ENCODE assay signal across 2 cellular contexts in the genomic region with DNA sequence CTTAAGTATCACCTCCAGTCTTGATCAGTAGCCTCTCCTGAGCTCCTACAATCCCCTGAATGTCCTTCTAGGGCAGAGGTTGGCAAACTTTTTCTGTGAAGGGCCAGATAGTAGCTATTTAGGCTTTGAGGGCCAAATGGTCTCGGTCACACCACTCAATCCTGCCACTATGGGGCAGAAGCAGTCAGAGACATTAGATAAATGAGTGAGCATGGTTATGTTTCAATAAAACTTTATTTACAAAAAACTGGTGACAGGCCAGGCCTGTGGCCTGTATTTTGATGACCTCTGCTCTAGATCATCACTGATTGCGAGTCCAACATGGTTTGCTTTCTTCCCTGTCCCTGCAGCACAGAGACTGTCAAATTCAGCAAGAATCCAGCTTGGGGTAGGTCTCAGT.
TF ChIP-seq lines count a peak whose summit lies in the region.

No MANE protein-coding gene starts in this region.

TF ChIP-seq in SK-N-SH, 30 proteins besides CTCF, POLR2A, EP300 and RAD21:
- no peak for TF ChIP-seq MEF2A (IDR thresholded peaks at IDR 0.05; ENCODE audit: borderline replicate concordance, low read depth)
- TF ChIP-seq TCF12 (IDR thresholded peaks at IDR 0.05), result no peak

TF ChIP-seq in SK-N-SH treated with all-trans-retinoic acid at 6 μM for 48 hours, 23 proteins besides CTCF, POLR2A, EP300 and RAD21:
- TF ChIP-seq, protein P1, sequence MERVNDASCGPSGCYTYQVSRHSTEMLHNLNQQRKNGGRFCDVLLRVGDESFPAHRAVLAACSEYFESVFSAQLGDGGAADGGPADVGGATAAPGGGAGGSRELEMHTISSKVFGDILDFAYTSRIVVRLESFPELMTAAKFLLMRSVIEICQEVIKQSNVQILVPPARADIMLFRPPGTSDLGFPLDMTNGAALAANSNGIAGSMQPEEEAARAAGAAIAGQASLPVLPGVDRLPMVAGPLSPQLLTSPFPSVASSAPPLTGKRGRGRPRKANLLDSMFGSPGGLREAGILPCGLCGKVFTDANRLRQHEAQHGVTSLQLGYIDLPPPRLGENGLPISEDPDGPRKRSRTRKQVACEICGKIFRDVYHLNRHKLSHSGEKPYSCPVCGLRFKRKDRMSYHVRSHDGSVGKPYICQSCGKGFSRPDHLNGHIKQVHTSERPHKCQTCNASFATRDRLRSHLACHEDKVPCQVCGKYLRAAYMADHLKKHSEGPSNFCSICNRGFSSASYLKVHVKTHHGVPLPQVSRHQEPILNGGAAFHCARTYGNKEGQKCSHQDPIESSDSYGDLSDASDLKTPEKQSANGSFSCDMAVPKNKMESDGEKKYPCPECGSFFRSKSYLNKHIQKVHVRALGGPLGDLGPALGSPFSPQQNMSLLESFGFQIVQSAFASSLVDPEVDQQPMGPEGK (CRISPR knock-in tag; IDR thresholded peaks at IDR 0.05; ENCODE audit: borderline replicate concordance), result no peak
- no peak for TF ChIP-seq GLIS3 (CRISPR knock-in tag; IDR thresholded peaks at IDR 0.05)
- TF ChIP-seq BACH2 (CRISPR knock-in tag; IDR thresholded peaks at IDR 0.05; ENCODE audit: borderline replicate concordance), result no peak
- TF ChIP-seq, protein P2, sequence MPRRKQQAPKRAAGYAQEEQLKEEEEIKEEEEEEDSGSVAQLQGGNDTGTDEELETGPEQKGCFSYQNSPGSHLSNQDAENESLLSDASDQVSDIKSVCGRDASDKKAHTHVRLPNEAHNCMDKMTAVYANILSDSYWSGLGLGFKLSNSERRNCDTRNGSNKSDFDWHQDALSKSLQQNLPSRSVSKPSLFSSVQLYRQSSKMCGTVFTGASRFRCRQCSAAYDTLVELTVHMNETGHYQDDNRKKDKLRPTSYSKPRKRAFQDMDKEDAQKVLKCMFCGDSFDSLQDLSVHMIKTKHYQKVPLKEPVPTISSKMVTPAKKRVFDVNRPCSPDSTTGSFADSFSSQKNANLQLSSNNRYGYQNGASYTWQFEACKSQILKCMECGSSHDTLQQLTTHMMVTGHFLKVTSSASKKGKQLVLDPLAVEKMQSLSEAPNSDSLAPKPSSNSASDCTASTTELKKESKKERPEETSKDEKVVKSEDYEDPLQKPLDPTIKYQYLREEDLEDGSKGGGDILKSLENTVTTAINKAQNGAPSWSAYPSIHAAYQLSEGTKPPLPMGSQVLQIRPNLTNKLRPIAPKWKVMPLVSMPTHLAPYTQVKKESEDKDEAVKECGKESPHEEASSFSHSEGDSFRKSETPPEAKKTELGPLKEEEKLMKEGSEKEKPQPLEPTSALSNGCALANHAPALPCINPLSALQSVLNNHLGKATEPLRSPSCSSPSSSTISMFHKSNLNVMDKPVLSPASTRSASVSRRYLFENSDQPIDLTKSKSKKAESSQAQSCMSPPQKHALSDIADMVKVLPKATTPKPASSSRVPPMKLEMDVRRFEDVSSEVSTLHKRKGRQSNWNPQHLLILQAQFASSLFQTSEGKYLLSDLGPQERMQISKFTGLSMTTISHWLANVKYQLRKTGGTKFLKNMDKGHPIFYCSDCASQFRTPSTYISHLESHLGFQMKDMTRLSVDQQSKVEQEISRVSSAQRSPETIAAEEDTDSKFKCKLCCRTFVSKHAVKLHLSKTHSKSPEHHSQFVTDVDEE (CRISPR knock-in tag; IDR thresholded peaks at IDR 0.05), result no peak
- no peak for TF ChIP-seq CSDC2 (CRISPR knock-in tag; IDR thresholded peaks at IDR 0.05)
- TF ChIP-seq ZFP3 (CRISPR knock-in tag; IDR thresholded peaks at IDR 0.05), result no peak
- no peak for TF ChIP-seq ZFP30 (CRISPR knock-in tag; IDR thresholded peaks at IDR 0.05)
- no peak for TF ChIP-seq OSR1 (CRISPR knock-in tag; IDR thresholded peaks at IDR 0.05)
- no peak for TF ChIP-seq PPARA (CRISPR knock-in tag; IDR thresholded peaks at IDR 0.05; ENCODE audit: borderline replicate concordance)
- TF ChIP-seq, protein P3, sequence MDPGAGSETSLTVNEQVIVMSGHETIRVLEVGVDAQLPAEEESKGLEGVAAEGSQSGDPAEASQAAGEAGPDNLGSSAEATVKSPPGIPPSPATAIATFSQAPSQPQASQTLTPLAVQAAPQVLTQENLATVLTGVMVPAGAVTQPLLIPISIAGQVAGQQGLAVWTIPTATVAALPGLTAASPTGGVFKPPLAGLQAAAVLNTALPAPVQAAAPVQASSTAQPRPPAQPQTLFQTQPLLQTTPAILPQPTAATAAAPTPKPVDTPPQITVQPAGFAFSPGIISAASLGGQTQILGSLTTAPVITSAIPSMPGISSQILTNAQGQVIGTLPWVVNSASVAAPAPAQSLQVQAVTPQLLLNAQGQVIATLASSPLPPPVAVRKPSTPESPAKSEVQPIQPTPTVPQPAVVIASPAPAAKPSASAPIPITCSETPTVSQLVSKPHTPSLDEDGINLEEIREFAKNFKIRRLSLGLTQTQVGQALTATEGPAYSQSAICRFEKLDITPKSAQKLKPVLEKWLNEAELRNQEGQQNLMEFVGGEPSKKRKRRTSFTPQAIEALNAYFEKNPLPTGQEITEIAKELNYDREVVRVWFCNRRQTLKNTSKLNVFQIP (CRISPR knock-in tag; IDR thresholded peaks at IDR 0.05; ENCODE audit: borderline replicate concordance, low read depth), result no peak
- no peak for TF ChIP-seq TOX (CRISPR knock-in tag; IDR thresholded peaks at IDR 0.05; ENCODE audit: borderline replicate concordance)
- TF ChIP-seq ISL1 (CRISPR knock-in tag; IDR thresholded peaks at IDR 0.05), result no peak
- no peak for TF ChIP-seq ARNTL (CRISPR knock-in tag; IDR thresholded peaks at IDR 0.05; ENCODE audit: borderline replicate concordance, low read depth)
- TF ChIP-seq ZNF8 (CRISPR knock-in tag; IDR thresholded peaks at IDR 0.05), result no peak
- no peak for TF ChIP-seq ZNF70 (CRISPR knock-in tag; IDR thresholded peaks at IDR 0.05)
- no peak for TF ChIP-seq TCF4 (CRISPR knock-in tag; IDR thresholded peaks at IDR 0.05; ENCODE audit: borderline replicate concordance)
- TF ChIP-seq RARB (CRISPR knock-in tag; IDR thresholded peaks at IDR 0.05), result no peak
- no peak for TF ChIP-seq ZNF565 (CRISPR knock-in tag; conservative IDR thresholded peaks at IDR 0.05; ENCODE audit: low read depth)
- no peak for TF ChIP-seq SNAI2 (CRISPR knock-in tag; IDR thresholded peaks at IDR 0.05)
- TF ChIP-seq, protein P4, sequence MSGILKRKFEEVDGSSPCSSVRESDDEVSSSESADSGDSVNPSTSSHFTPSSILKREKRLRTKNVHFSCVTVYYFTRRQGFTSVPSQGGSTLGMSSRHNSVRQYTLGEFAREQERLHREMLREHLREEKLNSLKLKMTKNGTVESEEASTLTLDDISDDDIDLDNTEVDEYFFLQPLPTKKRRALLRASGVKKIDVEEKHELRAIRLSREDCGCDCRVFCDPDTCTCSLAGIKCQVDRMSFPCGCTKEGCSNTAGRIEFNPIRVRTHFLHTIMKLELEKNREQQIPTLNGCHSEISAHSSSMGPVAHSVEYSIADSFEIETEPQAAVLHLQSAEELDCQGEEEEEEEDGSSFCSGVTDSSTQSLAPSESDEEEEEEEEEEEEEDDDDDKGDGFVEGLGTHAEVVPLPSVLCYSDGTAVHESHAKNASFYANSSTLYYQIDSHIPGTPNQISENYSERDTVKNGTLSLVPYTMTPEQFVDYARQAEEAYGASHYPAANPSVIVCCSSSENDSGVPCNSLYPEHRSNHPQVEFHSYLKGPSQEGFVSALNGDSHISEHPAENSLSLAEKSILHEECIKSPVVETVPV (CRISPR knock-in tag; IDR thresholded peaks at IDR 0.05), result no peak
